ENCODE assay signal across 21 cellular contexts in genomic region chr1:18511469-18511997, GRCh38. TPM values are rescaled to one million over a fixed set of nuclear protein-coding genes. Genes with fewer than 3 reads are reported as not detected.
DNase-seq lines count a peak whose midpoint lies in the region; ATAC-seq and TF ChIP-seq lines count a peak whose summit lies in the region.
"Had no signal": no experiment of that assay in that cellular context is flagged by ENCODE, and none has a peak within 500 bp of the region (broad histone marks: within the 10 kb centered on the region; RNA-seq: fewer than 3 reads in every experiment).

No MANE protein-coding gene starts in this region.

- no peaks in the 10 kb centered on the region for H3F3A ChIP-seq in neural cell (ENCODE audit: insufficient read depth, low read length, poor library complexity, severe bottlenecking)

- H3K27ac Mint-ChIP-seq in effector memory CD8-positive, alpha-beta T cell: no peak overlapping the region
- H3K27ac Mint-ChIP-seq: activated CD4-positive, alpha-beta memory T cell treated with anti-CD3 and anti-CD28 coated beads for 36 hours; activated naive CD8-positive, alpha-beta T cell treated with anti-CD3 and anti-CD28 coated beads for 36 hours; activated T-cell treated with anti-CD3 and anti-CD28 coated beads, Interleukin-2, amount 50 U/mL, for 72 hours had no signal

- H3K4me3 ChIP-seq in neural cell (ENCODE audit: low read length): no peak overlapping the region
- H3K4me3 ChIP-seq: left ventricle myocardium inferior, mucosa of descending colon, thoracic aorta had no signal

- H3K4me3 Mint-ChIP-seq in effector memory CD8-positive, alpha-beta T cell: no peak overlapping the region
- H3K4me3 Mint-ChIP-seq: activated CD4-positive, alpha-beta memory T cell treated with anti-CD3 and anti-CD28 coated beads for 36 hours; activated naive CD8-positive, alpha-beta T cell treated with anti-CD3 and anti-CD28 coated beads for 36 hours; activated T-cell treated with anti-CD3 and anti-CD28 coated beads, Interleukin-2, amount 50 U/mL, for 72 hours; brain had no signal

- H3K4me2 ChIP-seq in neural cell (ENCODE audit: low read length): no peak overlapping the region

- H3K27me3 ChIP-seq in neural cell (ENCODE audit: insufficient read depth, low read depth, low read length): no peaks in the 10 kb centered on the region

- peak; percentile 56 to 60 for DNase-seq in NCI-H524 (lab: John Stamatoyannopoulos, UW)
- DNase-seq in cerebellum (ENCODE audit: low spot score): peak; percentile 21
- no peak for DNase-seq in effector memory CD8-positive, alpha-beta T cell
- DNase-seq in stimulated activated naive CD4-positive, alpha-beta T cell treated with Interleukin-2 at 50 U/mL for 16 hours (lab: John Stamatoyannopoulos, UW): no peak
- DNase-seq: activated CD4-positive, alpha-beta memory T cell treated with anti-CD3 and anti-CD28 coated beads for 36 hours; activated naive CD8-positive, alpha-beta T cell treated with anti-CD3 and anti-CD28 coated beads for 36 hours; activated T-cell treated with anti-CD3 and anti-CD28 coated beads, Interleukin-2, amount 50 U/mL, for 72 hours; erythroblast; left ventricle myocardium inferior; mucosa of descending colon; NCI-H2081; nucleus accumbens; T-helper 1 cell had no signal

- H3K36me3 Mint-ChIP-seq in effector memory CD8-positive, alpha-beta T cell (ENCODE audit: insufficient read depth): no peaks in the 10 kb centered on the region
- H3K36me3 Mint-ChIP-seq: activated naive CD8-positive, alpha-beta T cell treated with anti-CD3 and anti-CD28 coated beads for 36 hours; brain had no signal

- H3K9ac ChIP-seq in neural cell (ENCODE audit: low read length): no peak overlapping the region

- H3K36me3 ChIP-seq in neural cell (ENCODE audit: insufficient read depth, low read length): no peaks in the 10 kb centered on the region
- H3K36me3 ChIP-seq: left ventricle myocardium inferior, thoracic aorta had no signal

- TF ChIP-seq EP300 in Ishikawa (IDR thresholded peaks at IDR 0.05; ENCODE audit: borderline replicate concordance) (no peak), neural cell (conservative IDR thresholded peaks at IDR 0.05; ENCODE audit: poor library complexity, severe bottlenecking) (no peak)

- ATAC-seq in effector memory CD8-positive, alpha-beta T cell (replicated peaks): no peak
- ATAC-seq in HG02884 (IDR thresholded peaks at IDR 0.05; ENCODE audit: unreplicated experiment): no peak
- no peak for ATAC-seq in GM19035 (IDR thresholded peaks at IDR 0.05; ENCODE audit: unreplicated experiment)
- ATAC-seq: activated T-cell treated with anti-CD3 and anti-CD28 coated beads, Interleukin-2, amount 50 U/mL, for 72 hours; mucosa of descending colon; Right ventricle myocardium inferior had no signal

- H4K20me1 ChIP-seq in neural cell (ENCODE audit: insufficient read depth): no peaks in the 10 kb centered on the region

- peak; percentile 53 for TF ChIP-seq CTCF in neural cell (IDR thresholded peaks at IDR 0.05; ENCODE audit: poor library complexity, severe bottlenecking)

- TF ChIP-seq RAD21 in Ishikawa (IDR thresholded peaks at IDR 0.05; ENCODE audit: low read depth) (peak; percentile 58), neural cell (conservative IDR thresholded peaks at IDR 0.05) (peak; percentile 57)

- H3K9me2 ChIP-seq in neural cell (ENCODE audit: insufficient read depth, low read length): no peaks in the 10 kb centered on the region

- H2AFZ ChIP-seq in neural cell (ENCODE audit: low read depth, low read length): no peak overlapping the region

- H3K4me1 Mint-ChIP-seq in effector memory CD8-positive, alpha-beta T cell (ENCODE audit: low read depth in 2 of 2): no peaks in the 10 kb centered on the region
- H3K4me1 Mint-ChIP-seq: activated naive CD8-positive, alpha-beta T cell treated with anti-CD3 and anti-CD28 coated beads for 36 hours had no signal

- no peak overlapping the region for H3K27ac ChIP-seq in neural cell (ENCODE audit: low read length)
- H3K27ac ChIP-seq: left ventricle myocardium inferior, thoracic aorta had no signal

- H3K27me3 Mint-ChIP-seq in effector memory CD8-positive, alpha-beta T cell: peaks cover 17 to 18% of the 10 kb centered on the region in 2 donors

- H3K9me3 Mint-ChIP-seq in effector memory CD8-positive, alpha-beta T cell: peaks cover 2 to 14% of the 10 kb centered on the region in 2 donors

- H3K9me3 ChIP-seq in neural cell (ENCODE audit: low read length): peaks cover 3% of the 10 kb centered on the region

- H3K79me2 ChIP-seq in neural cell (replicated peaks; ENCODE audit: insufficient read depth, low read length): no peaks in the 10 kb centered on the region

TF ChIP-seq in Ishikawa, 13 proteins besides CTCF, POLR2A, EP300 and RAD21 (continues in another document):
- no peak for TF ChIP-seq TAF1 (IDR thresholded peaks at IDR 0.05; ENCODE audit: low read depth)
- no peak for TF ChIP-seq TEAD4 (IDR thresholded peaks at IDR 0.05)
- no peak for TF ChIP-seq ZBTB7A (IDR thresholded peaks at IDR 0.05; ENCODE audit: low read depth)
- no peak for TF ChIP-seq REST (IDR thresholded peaks at IDR 0.05; ENCODE audit: low read depth)
- TF ChIP-seq TCF12 (IDR thresholded peaks at IDR 0.05; ENCODE audit: low read depth): no peak
- TF ChIP-seq MAX (IDR thresholded peaks at IDR 0.05): no peak
- TF ChIP-seq YY1 (IDR thresholded peaks at IDR 0.05; ENCODE audit: low read depth): no peak
- TF ChIP-seq FOXM1 (IDR thresholded peaks at IDR 0.05; ENCODE audit: borderline replicate concordance, low read depth): no peak
- no peak for TF ChIP-seq CREB1 (IDR thresholded peaks at IDR 0.05; ENCODE audit: low read depth)

TF ChIP-seq in neural cell, 6 proteins besides CTCF, POLR2A, EP300 and RAD21:
- TF ChIP-seq TAF1 (IDR thresholded peaks at IDR 0.05; ENCODE audit: low read depth) (no peak), SMC3 (conservative IDR thresholded peaks at IDR 0.05; ENCODE audit: poor library complexity) (peak; percentile 50)

RNA-seq across cellular contexts. Expression of gene KLHDC7A, which starts 30.8 kb away (rescaled TPM):
- total RNA-seq in cerebellum: not detected
- 0.04 TPM in 1 of 2 replicates, not detected in the other for polyA plus RNA-seq in neural cell
- not detected in 2 replicates for polyA minus RNA-seq in neural cell
- total RNA-seq: activated CD4-positive, alpha-beta memory T cell treated with anti-CD3 and anti-CD28 coated beads for 36 hours; activated naive CD8-positive, alpha-beta T cell treated with anti-CD3 and anti-CD28 coated beads for 36 hours; activated T-cell treated with anti-CD3 and anti-CD28 coated beads, Interleukin-2, amount 50 U/mL, for 72 hours; left ventricle myocardium inferior; Right ventricle myocardium inferior; thoracic aorta had no signal
- polyA plus RNA-seq: BJ had no signal

Comparison
In these comparisons a context has a peak if more than half of its experiments do, and no peak if none do; other contexts are left out.
1. DNase-seq: peak in NCI-H524 (2 of 2) and cerebellum (single experiment); none in effector memory CD8-positive, alpha-beta T cell (0 of 3) and stimulated activated naive CD4-positive, alpha-beta T cell treated with Interleukin-2 at 50 U/mL for 16 hours (single experiment).